In the genomic region with DNA sequence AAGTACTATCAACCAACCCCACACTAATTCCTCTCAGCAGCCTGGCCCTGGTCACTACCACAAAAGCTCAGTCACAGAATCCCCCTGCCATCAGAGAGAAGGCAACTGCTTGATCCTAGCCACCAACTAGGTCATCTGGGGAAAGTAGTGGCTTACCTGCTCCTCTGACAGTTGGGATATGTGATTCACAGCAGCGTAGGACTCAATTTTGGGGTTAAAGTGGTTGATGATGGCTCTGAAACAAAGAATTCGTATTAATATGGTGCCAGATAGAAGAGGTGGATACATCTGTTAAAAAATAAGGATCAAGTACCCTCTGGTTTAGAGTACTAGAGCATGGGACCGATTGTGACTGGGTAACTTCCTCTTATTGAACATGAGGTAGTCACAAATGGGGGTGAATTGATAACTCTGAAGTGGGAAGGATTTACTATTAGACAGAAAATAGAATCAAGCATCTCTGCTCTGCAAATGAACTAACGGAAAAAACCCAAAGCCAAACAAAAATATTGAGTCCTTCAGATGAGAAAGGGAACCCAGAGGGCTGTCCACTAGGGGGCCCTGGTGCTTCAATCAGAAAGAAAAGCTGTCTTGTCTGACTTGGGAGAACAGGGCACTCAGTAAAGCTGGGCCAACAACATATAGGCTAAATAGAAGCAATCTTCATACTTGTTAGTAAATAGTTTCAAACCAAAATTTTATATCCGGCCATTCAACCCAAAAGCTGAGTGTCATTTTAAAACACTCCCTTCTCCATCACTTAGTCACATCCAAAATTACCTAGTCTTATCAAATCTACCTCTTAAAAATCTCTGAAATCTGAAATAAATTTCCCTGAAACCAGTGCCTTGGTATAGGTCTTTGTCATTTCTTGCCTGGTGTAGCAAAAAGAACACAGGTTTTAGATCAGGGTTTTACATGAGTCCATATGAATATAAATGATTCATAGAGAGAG, we compare ENCODE assay signal across 1 cellular context.
TF ChIP-seq lines count a peak whose summit lies in the region.

No MANE protein-coding gene starts in this region.

TF ChIP-seq in GM12878, 131 proteins besides CTCF, POLR2A, EP300 and RAD21 (continued from another document):
- TF ChIP-seq, protein P1, sequence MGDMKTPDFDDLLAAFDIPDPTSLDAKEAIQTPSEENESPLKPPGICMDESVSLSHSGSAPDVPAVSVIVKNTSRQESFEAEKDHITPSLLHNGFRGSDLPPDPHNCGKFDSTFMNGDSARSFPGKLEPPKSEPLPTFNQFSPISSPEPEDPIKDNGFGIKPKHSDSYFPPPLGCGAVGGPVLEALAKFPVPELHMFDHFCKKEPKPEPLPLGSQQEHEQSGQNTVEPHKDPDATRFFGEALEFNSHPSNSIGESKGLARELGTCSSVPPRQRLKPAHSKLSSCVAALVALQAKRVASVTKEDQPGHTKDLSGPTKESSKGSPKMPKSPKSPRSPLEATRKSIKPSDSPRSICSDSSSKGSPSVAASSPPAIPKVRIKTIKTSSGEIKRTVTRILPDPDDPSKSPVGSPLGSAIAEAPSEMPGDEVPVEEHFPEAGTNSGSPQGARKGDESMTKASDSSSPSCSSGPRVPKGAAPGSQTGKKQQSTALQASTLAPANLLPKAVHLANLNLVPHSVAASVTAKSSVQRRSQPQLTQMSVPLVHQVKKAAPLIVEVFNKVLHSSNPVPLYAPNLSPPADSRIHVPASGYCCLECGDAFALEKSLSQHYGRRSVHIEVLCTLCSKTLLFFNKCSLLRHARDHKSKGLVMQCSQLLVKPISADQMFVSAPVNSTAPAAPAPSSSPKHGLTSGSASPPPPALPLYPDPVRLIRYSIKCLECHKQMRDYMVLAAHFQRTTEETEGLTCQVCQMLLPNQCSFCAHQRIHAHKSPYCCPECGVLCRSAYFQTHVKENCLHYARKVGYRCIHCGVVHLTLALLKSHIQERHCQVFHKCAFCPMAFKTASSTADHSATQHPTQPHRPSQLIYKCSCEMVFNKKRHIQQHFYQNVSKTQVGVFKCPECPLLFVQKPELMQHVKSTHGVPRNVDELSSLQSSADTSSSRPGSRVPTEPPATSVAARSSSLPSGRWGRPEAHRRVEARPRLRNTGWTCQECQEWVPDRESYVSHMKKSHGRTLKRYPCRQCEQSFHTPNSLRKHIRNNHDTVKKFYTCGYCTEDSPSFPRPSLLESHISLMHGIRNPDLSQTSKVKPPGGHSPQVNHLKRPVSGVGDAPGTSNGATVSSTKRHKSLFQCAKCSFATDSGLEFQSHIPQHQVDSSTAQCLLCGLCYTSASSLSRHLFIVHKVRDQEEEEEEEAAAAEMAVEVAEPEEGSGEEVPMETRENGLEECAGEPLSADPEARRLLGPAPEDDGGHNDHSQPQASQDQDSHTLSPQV (IDR thresholded peaks at IDR 0.05): peak; percentile 53; the same call in 1 of the 2 replicates
- no peak for TF ChIP-seq EGR1 (IDR thresholded peaks at IDR 0.05; ENCODE audit: borderline replicate concordance in 1 of 2, low read depth in 2 of 2, low read length in 2 of 2)
- peak; percentile 58 for TF ChIP-seq YY1 (IDR thresholded peaks at IDR 0.05; ENCODE audit: low read depth, low read length)
- TF ChIP-seq, protein P2, sequence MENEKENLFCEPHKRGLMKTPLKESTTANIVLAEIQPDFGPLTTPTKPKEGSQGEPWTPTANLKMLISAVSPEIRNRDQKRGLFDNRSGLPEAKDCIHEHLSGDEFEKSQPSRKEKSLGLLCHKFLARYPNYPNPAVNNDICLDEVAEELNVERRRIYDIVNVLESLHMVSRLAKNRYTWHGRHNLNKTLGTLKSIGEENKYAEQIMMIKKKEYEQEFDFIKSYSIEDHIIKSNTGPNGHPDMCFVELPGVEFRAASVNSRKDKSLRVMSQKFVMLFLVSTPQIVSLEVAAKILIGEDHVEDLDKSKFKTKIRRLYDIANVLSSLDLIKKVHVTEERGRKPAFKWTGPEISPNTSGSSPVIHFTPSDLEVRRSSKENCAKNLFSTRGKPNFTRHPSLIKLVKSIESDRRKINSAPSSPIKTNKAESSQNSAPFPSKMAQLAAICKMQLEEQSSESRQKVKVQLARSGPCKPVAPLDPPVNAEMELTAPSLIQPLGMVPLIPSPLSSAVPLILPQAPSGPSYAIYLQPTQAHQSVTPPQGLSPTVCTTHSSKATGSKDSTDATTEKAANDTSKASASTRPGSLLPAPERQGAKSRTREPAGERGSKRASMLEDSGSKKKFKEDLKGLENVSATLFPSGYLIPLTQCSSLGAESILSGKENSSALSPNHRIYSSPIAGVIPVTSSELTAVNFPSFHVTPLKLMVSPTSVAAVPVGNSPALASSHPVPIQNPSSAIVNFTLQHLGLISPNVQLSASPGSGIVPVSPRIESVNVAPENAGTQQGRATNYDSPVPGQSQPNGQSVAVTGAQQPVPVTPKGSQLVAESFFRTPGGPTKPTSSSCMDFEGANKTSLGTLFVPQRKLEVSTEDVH (IDR thresholded peaks at IDR 0.05; ENCODE audit: low read depth, partially characterized antibody): peak; percentile 49
- TF ChIP-seq ZNF24 (IDR thresholded peaks at IDR 0.05): 0 out of 2 replicates have a peak, but pooled peaks have one; percentile 11
- no peak for TF ChIP-seq CHD1 (IDR thresholded peaks at IDR 0.05; ENCODE audit: low read depth, low read length)
- TF ChIP-seq, protein P3, sequence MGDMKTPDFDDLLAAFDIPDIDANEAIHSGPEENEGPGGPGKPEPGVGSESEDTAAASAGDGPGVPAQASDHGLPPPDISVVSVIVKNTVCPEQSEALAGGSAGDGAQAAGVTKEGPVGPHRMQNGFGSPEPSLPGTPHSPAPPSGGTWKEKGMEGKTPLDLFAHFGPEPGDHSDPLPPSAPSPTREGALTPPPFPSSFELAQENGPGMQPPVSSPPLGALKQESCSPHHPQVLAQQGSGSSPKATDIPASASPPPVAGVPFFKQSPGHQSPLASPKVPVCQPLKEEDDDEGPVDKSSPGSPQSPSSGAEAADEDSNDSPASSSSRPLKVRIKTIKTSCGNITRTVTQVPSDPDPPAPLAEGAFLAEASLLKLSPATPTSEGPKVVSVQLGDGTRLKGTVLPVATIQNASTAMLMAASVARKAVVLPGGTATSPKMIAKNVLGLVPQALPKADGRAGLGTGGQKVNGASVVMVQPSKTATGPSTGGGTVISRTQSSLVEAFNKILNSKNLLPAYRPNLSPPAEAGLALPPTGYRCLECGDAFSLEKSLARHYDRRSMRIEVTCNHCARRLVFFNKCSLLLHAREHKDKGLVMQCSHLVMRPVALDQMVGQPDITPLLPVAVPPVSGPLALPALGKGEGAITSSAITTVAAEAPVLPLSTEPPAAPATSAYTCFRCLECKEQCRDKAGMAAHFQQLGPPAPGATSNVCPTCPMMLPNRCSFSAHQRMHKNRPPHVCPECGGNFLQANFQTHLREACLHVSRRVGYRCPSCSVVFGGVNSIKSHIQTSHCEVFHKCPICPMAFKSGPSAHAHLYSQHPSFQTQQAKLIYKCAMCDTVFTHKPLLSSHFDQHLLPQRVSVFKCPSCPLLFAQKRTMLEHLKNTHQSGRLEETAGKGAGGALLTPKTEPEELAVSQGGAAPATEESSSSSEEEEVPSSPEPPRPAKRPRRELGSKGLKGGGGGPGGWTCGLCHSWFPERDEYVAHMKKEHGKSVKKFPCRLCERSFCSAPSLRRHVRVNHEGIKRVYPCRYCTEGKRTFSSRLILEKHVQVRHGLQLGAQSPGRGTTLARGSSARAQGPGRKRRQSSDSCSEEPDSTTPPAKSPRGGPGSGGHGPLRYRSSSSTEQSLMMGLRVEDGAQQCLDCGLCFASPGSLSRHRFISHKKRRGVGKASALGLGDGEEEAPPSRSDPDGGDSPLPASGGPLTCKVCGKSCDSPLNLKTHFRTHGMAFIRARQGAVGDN (IDR thresholded peaks at IDR 0.05): peak; percentile 67; the same call in 1 of the 2 replicates
- no peak for TF ChIP-seq ZNF207 (IDR thresholded peaks at IDR 0.05; ENCODE audit: borderline replicate concordance)
- TF ChIP-seq, protein P4, sequence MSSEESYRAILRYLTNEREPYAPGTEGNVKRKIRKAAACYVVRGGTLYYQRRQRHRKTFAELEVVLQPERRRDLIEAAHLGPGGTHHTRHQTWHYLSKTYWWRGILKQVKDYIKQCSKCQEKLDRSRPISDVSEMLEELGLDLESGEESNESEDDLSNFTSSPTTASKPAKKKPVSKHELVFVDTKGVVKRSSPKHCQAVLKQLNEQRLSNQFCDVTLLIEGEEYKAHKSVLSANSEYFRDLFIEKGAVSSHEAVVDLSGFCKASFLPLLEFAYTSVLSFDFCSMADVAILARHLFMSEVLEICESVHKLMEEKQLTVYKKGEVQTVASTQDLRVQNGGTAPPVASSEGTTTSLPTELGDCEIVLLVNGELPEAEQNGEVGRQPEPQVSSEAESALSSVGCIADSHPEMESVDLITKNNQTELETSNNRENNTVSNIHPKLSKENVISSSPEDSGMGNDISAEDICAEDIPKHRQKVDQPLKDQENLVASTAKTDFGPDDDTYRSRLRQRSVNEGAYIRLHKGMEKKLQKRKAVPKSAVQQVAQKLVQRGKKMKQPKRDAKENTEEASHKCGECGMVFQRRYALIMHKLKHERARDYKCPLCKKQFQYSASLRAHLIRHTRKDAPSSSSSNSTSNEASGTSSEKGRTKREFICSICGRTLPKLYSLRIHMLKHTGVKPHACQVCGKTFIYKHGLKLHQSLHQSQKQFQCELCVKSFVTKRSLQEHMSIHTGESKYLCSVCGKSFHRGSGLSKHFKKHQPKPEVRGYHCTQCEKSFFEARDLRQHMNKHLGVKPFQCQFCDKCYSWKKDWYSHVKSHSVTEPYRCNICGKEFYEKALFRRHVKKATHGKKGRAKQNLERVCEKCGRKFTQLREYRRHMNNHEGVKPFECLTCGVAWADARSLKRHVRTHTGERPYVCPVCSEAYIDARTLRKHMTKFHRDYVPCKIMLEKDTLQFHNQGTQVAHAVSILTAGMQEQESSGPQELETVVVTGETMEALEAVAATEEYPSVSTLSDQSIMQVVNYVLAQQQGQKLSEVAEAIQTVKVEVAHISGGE (CRISPR knock-in tag; IDR thresholded peaks at IDR 0.05): no peak
- TF ChIP-seq, protein P5, sequence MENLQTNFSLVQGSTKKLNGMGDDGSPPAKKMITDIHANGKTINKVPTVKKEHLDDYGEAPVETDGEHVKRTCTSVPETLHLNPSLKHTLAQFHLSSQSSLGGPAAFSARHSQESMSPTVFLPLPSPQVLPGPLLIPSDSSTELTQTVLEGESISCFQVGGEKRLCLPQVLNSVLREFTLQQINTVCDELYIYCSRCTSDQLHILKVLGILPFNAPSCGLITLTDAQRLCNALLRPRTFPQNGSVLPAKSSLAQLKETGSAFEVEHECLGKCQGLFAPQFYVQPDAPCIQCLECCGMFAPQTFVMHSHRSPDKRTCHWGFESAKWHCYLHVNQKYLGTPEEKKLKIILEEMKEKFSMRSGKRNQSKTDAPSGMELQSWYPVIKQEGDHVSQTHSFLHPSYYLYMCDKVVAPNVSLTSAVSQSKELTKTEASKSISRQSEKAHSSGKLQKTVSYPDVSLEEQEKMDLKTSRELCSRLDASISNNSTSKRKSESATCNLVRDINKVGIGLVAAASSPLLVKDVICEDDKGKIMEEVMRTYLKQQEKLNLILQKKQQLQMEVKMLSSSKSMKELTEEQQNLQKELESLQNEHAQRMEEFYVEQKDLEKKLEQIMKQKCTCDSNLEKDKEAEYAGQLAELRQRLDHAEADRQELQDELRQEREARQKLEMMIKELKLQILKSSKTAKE (IDR thresholded peaks at IDR 0.05; ENCODE audit: low read depth, poor library complexity, severe bottlenecking): peak; percentile 71
- TF ChIP-seq, protein P6, sequence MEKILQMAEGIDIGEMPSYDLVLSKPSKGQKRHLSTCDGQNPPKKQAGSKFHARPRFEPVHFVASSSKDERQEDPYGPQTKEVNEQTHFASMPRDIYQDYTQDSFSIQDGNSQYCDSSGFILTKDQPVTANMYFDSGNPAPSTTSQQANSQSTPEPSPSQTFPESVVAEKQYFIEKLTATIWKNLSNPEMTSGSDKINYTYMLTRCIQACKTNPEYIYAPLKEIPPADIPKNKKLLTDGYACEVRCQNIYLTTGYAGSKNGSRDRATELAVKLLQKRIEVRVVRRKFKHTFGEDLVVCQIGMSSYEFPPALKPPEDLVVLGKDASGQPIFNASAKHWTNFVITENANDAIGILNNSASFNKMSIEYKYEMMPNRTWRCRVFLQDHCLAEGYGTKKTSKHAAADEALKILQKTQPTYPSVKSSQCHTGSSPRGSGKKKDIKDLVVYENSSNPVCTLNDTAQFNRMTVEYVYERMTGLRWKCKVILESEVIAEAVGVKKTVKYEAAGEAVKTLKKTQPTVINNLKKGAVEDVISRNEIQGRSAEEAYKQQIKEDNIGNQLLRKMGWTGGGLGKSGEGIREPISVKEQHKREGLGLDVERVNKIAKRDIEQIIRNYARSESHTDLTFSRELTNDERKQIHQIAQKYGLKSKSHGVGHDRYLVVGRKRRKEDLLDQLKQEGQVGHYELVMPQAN (conservative IDR thresholded peaks at IDR 0.05): no peak
- peak; percentile 53; the same call in 1 of the 2 replicates for TF ChIP-seq FOXM1 (IDR thresholded peaks at IDR 0.05; ENCODE audit: low read depth, low read length)
- peak in 1 of 2 experiments; percentile 8; a peak in 1 of 4 replicates for TF ChIP-seq IKZF2 (IDR thresholded peaks at IDR 0.05)
- TF ChIP-seq RUNX3 (IDR thresholded peaks at IDR 0.05; ENCODE audit: low read length): peak; percentile 54; the same call in 1 of the 2 replicates
- 0 out of 2 replicates have a peak, but pooled peaks have one; percentile 12 for TF ChIP-seq ATF7 (IDR thresholded peaks at IDR 0.05; ENCODE audit: low read depth)
- TF ChIP-seq, protein P7, sequence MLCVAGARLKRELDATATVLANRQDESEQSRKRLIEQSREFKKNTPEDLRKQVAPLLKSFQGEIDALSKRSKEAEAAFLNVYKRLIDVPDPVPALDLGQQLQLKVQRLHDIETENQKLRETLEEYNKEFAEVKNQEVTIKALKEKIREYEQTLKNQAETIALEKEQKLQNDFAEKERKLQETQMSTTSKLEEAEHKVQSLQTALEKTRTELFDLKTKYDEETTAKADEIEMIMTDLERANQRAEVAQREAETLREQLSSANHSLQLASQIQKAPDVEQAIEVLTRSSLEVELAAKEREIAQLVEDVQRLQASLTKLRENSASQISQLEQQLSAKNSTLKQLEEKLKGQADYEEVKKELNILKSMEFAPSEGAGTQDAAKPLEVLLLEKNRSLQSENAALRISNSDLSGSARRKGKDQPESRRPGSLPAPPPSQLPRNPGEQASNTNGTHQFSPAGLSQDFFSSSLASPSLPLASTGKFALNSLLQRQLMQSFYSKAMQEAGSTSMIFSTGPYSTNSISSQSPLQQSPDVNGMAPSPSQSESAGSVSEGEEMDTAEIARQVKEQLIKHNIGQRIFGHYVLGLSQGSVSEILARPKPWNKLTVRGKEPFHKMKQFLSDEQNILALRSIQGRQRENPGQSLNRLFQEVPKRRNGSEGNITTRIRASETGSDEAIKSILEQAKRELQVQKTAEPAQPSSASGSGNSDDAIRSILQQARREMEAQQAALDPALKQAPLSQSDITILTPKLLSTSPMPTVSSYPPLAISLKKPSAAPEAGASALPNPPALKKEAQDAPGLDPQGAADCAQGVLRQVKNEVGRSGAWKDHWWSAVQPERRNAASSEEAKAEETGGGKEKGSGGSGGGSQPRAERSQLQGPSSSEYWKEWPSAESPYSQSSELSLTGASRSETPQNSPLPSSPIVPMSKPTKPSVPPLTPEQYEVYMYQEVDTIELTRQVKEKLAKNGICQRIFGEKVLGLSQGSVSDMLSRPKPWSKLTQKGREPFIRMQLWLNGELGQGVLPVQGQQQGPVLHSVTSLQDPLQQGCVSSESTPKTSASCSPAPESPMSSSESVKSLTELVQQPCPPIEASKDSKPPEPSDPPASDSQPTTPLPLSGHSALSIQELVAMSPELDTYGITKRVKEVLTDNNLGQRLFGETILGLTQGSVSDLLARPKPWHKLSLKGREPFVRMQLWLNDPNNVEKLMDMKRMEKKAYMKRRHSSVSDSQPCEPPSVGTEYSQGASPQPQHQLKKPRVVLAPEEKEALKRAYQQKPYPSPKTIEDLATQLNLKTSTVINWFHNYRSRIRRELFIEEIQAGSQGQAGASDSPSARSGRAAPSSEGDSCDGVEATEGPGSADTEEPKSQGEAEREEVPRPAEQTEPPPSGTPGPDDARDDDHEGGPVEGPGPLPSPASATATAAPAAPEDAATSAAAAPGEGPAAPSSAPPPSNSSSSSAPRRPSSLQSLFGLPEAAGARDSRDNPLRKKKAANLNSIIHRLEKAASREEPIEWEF (IDR thresholded peaks at IDR 0.05; ENCODE audit: insufficient replicate concordance, low read depth, low read length): peak; percentile 46
- TF ChIP-seq MEF2A (IDR thresholded peaks at IDR 0.05; ENCODE audit: insufficient read depth, low read depth, low read length): peak; percentile 53; the same call in 1 of the 2 replicates
- no peak for TF ChIP-seq NBN (IDR thresholded peaks at IDR 0.05)
- peak; percentile 19 for TF ChIP-seq DPF2 (IDR thresholded peaks at IDR 0.05)
- peak; percentile 99 for TF ChIP-seq SMC3 (IDR thresholded peaks at IDR 0.05; ENCODE audit: borderline replicate concordance, low read length)
